Comparison of ENCODE assay signal across 8 cellular contexts in the genomic region with DNA sequence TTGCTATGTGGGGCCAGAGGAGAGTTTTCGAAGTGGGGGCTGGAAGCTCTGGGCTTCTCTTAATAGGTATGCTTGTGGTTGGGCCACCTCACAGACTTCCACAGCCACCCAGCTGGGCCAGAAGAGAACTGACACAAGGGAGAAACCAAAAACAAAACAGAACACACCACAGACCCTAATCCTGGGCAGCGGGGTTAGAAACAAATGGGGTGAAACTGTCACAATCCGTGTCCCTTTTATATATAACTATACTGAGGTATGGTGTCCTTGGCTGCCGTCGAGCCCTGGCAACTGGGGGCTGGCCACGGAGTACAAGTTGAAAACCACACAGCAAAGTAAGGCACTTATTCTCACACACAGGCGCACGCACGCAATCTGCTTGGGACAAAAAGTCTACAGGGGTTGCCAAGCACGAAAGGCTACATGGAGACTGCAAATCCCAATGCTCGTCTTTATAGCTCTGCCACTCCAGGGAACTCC.
DNase-seq lines count a peak whose midpoint lies in the region; ATAC-seq and TF ChIP-seq lines count a peak whose summit lies in the region.
"Had no signal": no experiment of that assay in that cellular context is flagged by ENCODE, and none has a peak within 500 bp of the region (broad histone marks: within the 10 kb centered on the region; RNA-seq: fewer than 3 reads in every experiment).

No MANE protein-coding gene starts in this region.

- H3K27ac ChIP-seq in tibial artery, result peak overlapping the region; percentile 73 to 81
- H3K27ac ChIP-seq: parathyroid adenoma had no signal

- no peak overlapping the region for H3K4me3 Mint-ChIP-seq in brain
- no peak overlapping the region for H3K4me3 Mint-ChIP-seq in stimulated activated effector memory CD8-positive, alpha-beta T cell treated with anti-CD3 and anti-CD28 coated beads, Interleukin-12 subunit alpha, Interleukin-12 subunit beta, amount 100 ng/mL, for 72 hours

- peaks cover 7% of the 10 kb centered on the region for H3K27me3 Mint-ChIP-seq in brain

- peaks cover 12 to 18% (median 13%) of the 10 kb centered on the region in 3 donors for H3K36me3 ChIP-seq in tibial artery
- no peaks in the 10 kb centered on the region for H3K36me3 ChIP-seq in BE2C

- H3K9me3 ChIP-seq in tibial artery (no peaks in the 10 kb centered on the region), BE2C (no peaks in the 10 kb centered on the region; the same call in 1 of the 2 replicates)

- no peak overlapping the region for H3K4me3 ChIP-seq in tibial artery
- H3K4me3 ChIP-seq in BE2C (ENCODE audit: low read depth, low read length), result no peak overlapping the region

- H3K36me3 Mint-ChIP-seq in brain, result peaks cover 24% of the 10 kb centered on the region
- no peaks in the 10 kb centered on the region for H3K36me3 Mint-ChIP-seq in stimulated activated effector memory CD8-positive, alpha-beta T cell treated with anti-CD3 and anti-CD28 coated beads, Interleukin-12 subunit alpha, Interleukin-12 subunit beta, amount 100 ng/mL, for 72 hours

- DNase-seq in tibial artery, result no peak
- no peak for DNase-seq in stimulated activated effector memory CD8-positive, alpha-beta T cell treated with anti-CD3 and anti-CD28 coated beads, Interleukin-12 subunit alpha, Interleukin-12 subunit beta, amount 100 ng/mL, for 72 hours (ENCODE audit: low spot score in 2 of 2)
- DNase-seq in NCI-H524 (lab: John Stamatoyannopoulos, UW), result no peak
- DNase-seq in BE2C, result no peak

- H3K27ac Mint-ChIP-seq in brain, result peak overlapping the region; percentile 14 to 87 (median 59)
- no peak overlapping the region for H3K27ac Mint-ChIP-seq in stimulated activated effector memory CD8-positive, alpha-beta T cell treated with anti-CD3 and anti-CD28 coated beads, Interleukin-12 subunit alpha, Interleukin-12 subunit beta, amount 100 ng/mL, for 72 hours

- H3K4me1 Mint-ChIP-seq in brain, result peaks cover 26% of the 10 kb centered on the region
- H3K4me1 Mint-ChIP-seq in stimulated activated effector memory CD8-positive, alpha-beta T cell treated with anti-CD3 and anti-CD28 coated beads, Interleukin-12 subunit alpha, Interleukin-12 subunit beta, amount 100 ng/mL, for 72 hours, result peaks cover 6% of the 10 kb centered on the region

- peaks cover 0 to 5% (median 0%) of the 10 kb centered on the region in 5 experiments for H3K9me3 Mint-ChIP-seq in brain
- no peaks in the 10 kb centered on the region for H3K9me3 Mint-ChIP-seq in stimulated activated effector memory CD8-positive, alpha-beta T cell treated with anti-CD3 and anti-CD28 coated beads, Interleukin-12 subunit alpha, Interleukin-12 subunit beta, amount 100 ng/mL, for 72 hours

- ATAC-seq in GM19372 (IDR thresholded peaks at IDR 0.05; ENCODE audit: low read depth, unreplicated experiment) (peak; percentile 38), HG03039 (IDR thresholded peaks at IDR 0.05; ENCODE audit: unreplicated experiment) (peak; percentile 36)
- ATAC-seq in stimulated activated effector memory CD8-positive, alpha-beta T cell treated with anti-CD3 and anti-CD28 coated beads, Interleukin-12 subunit alpha, Interleukin-12 subunit beta, amount 100 ng/mL, for 72 hours, result no peak

- H3K4me1 ChIP-seq in tibial artery (peaks cover 0 to 48% (median 40%) of the 10 kb centered on the region in 4 donors), BE2C (peaks cover 4% of the 10 kb centered on the region)
- H3K4me1 ChIP-seq: parathyroid adenoma had no signal

- TF ChIP-seq CTCF in brain (conservative IDR thresholded peaks at IDR 0.05), result no peak
- no peak for TF ChIP-seq CTCF in tibial artery (IDR thresholded peaks at IDR 0.05)
- no peak for TF ChIP-seq CTCF in BE2C (IDR thresholded peaks at IDR 0.05; ENCODE audit: low read depth, low read length)

- H3K27me3 ChIP-seq in tibial artery (no peaks in the 10 kb centered on the region), BE2C (no peaks in the 10 kb centered on the region)

- intact Hi-C loops in tibial artery (cut with DNase I; ENCODE audit: low total_unique reads), result no loop called here
